In genomic region chr13:50195045-50195444, GRCh38 we compare ENCODE assay signal across 8 cellular contexts.
"Had no signal": no experiment of that assay in that cellular context is flagged by ENCODE, and none has a peak within 500 bp of the region (broad histone marks: within the 10 kb centered on the region; RNA-seq: fewer than 3 reads in every experiment).

No MANE protein-coding gene starts in this region.

- H3K27ac ChIP-seq: GM23248, KMS-11 had no signal

- FAIRE-seq: HTR-8/SVneo had no signal

- H3K9me3 ChIP-seq: HAP-1 had no signal

- H3K4me3 ChIP-seq: GM23248, HAP-1 had no signal

- H3K9ac ChIP-seq: GM23248, KMS-11 had no signal

- DNase-seq: GM23248, GOT3, H7, KBM-7 had no signal

- H3K36me3 ChIP-seq: HAP-1 had no signal

- H2AFZ ChIP-seq: GM23248 had no signal

- H3K4me2 ChIP-seq: KMS-11 had no signal

- ATAC-seq: HCT116 had no signal

- H3K4me1 ChIP-seq: HAP-1 had no signal
